Comparison of ENCODE assay signal across 8 cellular contexts in genomic region chr4:106502106-106502699, GRCh38.
DNase-seq lines count a peak whose midpoint lies in the region; ATAC-seq and TF ChIP-seq lines count a peak whose summit lies in the region.

No MANE protein-coding gene starts in this region.

- H3K27ac Mint-ChIP-seq in GM23338 (no peak overlapping the region), mesothelial cell of epicardium (no peak overlapping the region)
- no peak overlapping the region for H3K27ac Mint-ChIP-seq in T-helper 2 cell treated with Interferon-gamma antibody and Interleukin-4, amounts not matched to agents 5 μg/mL and 100 μg/mL, for 36 hours

- H3K27me3 ChIP-seq in GM23338 (ENCODE audit: insufficient read depth), result no peaks in the 10 kb centered on the region
- H3K27me3 ChIP-seq in upper lobe of right lung, result peaks cover 14% of the 10 kb centered on the region

- no peaks in the 10 kb centered on the region for H3K27me3 Mint-ChIP-seq in GM23338 (ENCODE audit: insufficient read depth, low read depth, poor library complexity)
- peaks cover 3% of the 10 kb centered on the region for H3K27me3 Mint-ChIP-seq in T-helper 2 cell treated with Interferon-gamma antibody and Interleukin-4, amounts not matched to agents 5 μg/mL and 100 μg/mL, for 36 hours (ENCODE audit: low read depth)
- no peaks in the 10 kb centered on the region for H3K27me3 Mint-ChIP-seq in mesothelial cell of epicardium (ENCODE audit: low read depth)

- H3K4me3 ChIP-seq in GM23338 (no peak overlapping the region), upper lobe of right lung (no peak overlapping the region)

- H3K79me2 ChIP-seq in GM23338 (replicated peaks; ENCODE audit: insufficient read depth), result no peaks in the 10 kb centered on the region

- no peak overlapping the region for H3K4me2 ChIP-seq in GM23338

- no peak for ATAC-seq in activated CD4-positive, CD25-positive, alpha-beta regulatory T cell treated with anti-CD3 and anti-CD28 coated beads, Interleukin-2, amount 50 U/mL, for 24 hours
- ATAC-seq in GM23338, result peak; percentile 97
- peak; percentile 84 for ATAC-seq in upper lobe of right lung

- TF ChIP-seq CTCF in GM23338 (conservative IDR thresholded peaks at IDR 0.05; ENCODE audit: low read depth in 2 of 2) (peak; percentile 78 to 89), mesothelial cell of epicardium (IDR thresholded peaks at IDR 0.05; ENCODE audit: unreplicated experiment) (peak; percentile 56), upper lobe of right lung (IDR thresholded peaks at IDR 0.05) (peak; percentile 66)

- no peaks in the 10 kb centered on the region for H3K9me2 ChIP-seq in GM23338 (ENCODE audit: insufficient read depth)

- H3K4me3 Mint-ChIP-seq in GM23338 (no peak overlapping the region), mesothelial cell of epicardium (no peak overlapping the region)
- no peak overlapping the region for H3K4me3 Mint-ChIP-seq in T-helper 2 cell treated with Interferon-gamma antibody and Interleukin-4, amounts not matched to agents 5 μg/mL and 100 μg/mL, for 36 hours

- peak; percentile 34 for DNase-seq in activated CD4-positive, CD25-positive, alpha-beta regulatory T cell treated with anti-CD3 and anti-CD28 coated beads, Interleukin-2, amount 50 U/mL, for 72 hours
- DNase-seq in GM23338 (ENCODE audit: low spot score), result peak; percentile 86
- DNase-seq in LHCN-M2 (ENCODE audit: low read depth), result peak; percentile 41
- peak; percentile 21 for DNase-seq in T-helper 2 cell treated with Interferon-gamma antibody and Interleukin-4, amounts not matched to agents 5 μg/mL and 100 μg/mL, for 36 hours (ENCODE audit: low spot score)
- peak; percentile 79 for DNase-seq in dermis blood vessel endothelial cell
- peak; percentile 36 to 72 for DNase-seq in mesothelial cell of epicardium (ENCODE audit: low spot score in 2 of 2, unreplicated experiment in 2 of 2)
- peak; percentile 73 for DNase-seq in upper lobe of right lung

- no peaks in the 10 kb centered on the region for H3K9me3 ChIP-seq in upper lobe of right lung

- intact Hi-C loops in upper lobe of right lung (cut with DNase I), result no loop called here

- H3K27ac ChIP-seq in GM23338 (ENCODE audit: low read depth) (no peak overlapping the region), upper lobe of right lung (no peak overlapping the region)

- H2AFZ ChIP-seq in GM23338, result no peak overlapping the region

- H3K36me3 ChIP-seq in GM23338 (ENCODE audit: insufficient read depth) (no peaks in the 10 kb centered on the region), upper lobe of right lung (no peaks in the 10 kb centered on the region)

- H3K9me3 Mint-ChIP-seq in GM23338 (no peaks in the 10 kb centered on the region; the same call in 2 of the 3 replicates), mesothelial cell of epicardium (peaks cover 5% of the 10 kb centered on the region)
- H3K9me3 Mint-ChIP-seq in T-helper 2 cell treated with Interferon-gamma antibody and Interleukin-4, amounts not matched to agents 5 μg/mL and 100 μg/mL, for 36 hours, result no peaks in the 10 kb centered on the region

- H3K4me1 Mint-ChIP-seq in GM23338 (peaks cover 11% of the 10 kb centered on the region), mesothelial cell of epicardium (peaks cover 12% of the 10 kb centered on the region)
- peaks cover 8% of the 10 kb centered on the region for H3K4me1 Mint-ChIP-seq in T-helper 2 cell treated with Interferon-gamma antibody and Interleukin-4, amounts not matched to agents 5 μg/mL and 100 μg/mL, for 36 hours (ENCODE audit: low read depth)

- no peaks in the 10 kb centered on the region for H3F3A ChIP-seq in GM23338 (replicated peaks; ENCODE audit: low read depth)

- H3K36me3 Mint-ChIP-seq in GM23338 (ENCODE audit: low read depth), result no peaks in the 10 kb centered on the region
- H3K36me3 Mint-ChIP-seq in T-helper 2 cell treated with Interferon-gamma antibody and Interleukin-4, amounts not matched to agents 5 μg/mL and 100 μg/mL, for 36 hours (ENCODE audit: low read depth), result no peaks in the 10 kb centered on the region
- no peaks in the 10 kb centered on the region for H3K36me3 Mint-ChIP-seq in mesothelial cell of epicardium

- no peaks in the 10 kb centered on the region for H4K20me1 ChIP-seq in GM23338 (replicated peaks; ENCODE audit: insufficient read depth)

- H3K4me1 ChIP-seq in GM23338 (ENCODE audit: insufficient read depth), result no peaks in the 10 kb centered on the region
- no peaks in the 10 kb centered on the region for H3K4me1 ChIP-seq in upper lobe of right lung

TF ChIP-seq in GM23338, 12 proteins besides CTCF, POLR2A, EP300 and RAD21 (continues in another document):
- TF ChIP-seq CREB1 (CRISPR knock-in tag; IDR thresholded peaks at IDR 0.05; ENCODE audit: low read depth) (no peak), REST (IDR thresholded peaks at IDR 0.05; ENCODE audit: unreplicated experiment) (no peak), EZH2 (IDR thresholded peaks at IDR 0.05; ENCODE audit: low read depth, unreplicated experiment) (no peak), EZH2phosphoT487 (IDR thresholded peaks at IDR 0.05; ENCODE audit: unreplicated experiment) (no peak), ZNF331 (CRISPR knock-in tag; IDR thresholded peaks at IDR 0.05; ENCODE audit: low read depth) (no peak), STAT1 (IDR thresholded peaks at IDR 0.05; ENCODE audit: unreplicated experiment) (no peak), ETS1 (IDR thresholded peaks at IDR 0.05) (no peak), NANOG (IDR thresholded peaks at IDR 0.05; ENCODE audit: borderline replicate concordance) (no peak), ZNF114 (CRISPR knock-in tag; IDR thresholded peaks at IDR 0.05) (no peak), JUNB (IDR thresholded peaks at IDR 0.05; ENCODE audit: unreplicated experiment) (no peak)

Comparison
In these comparisons a context has a peak if more than half of its experiments do, and no peak if none do; other contexts are left out.
1. DNase-seq: peak in every context shown above with its lines; median percentile 86 in GM23338; 79 in dermis blood vessel endothelial cell; 73 in upper lobe of right lung; 54 in mesothelial cell of epicardium; 41 in LHCN-M2; 34 in activated CD4-positive, CD25-positive, alpha-beta regulatory T cell treated with anti-CD3 and anti-CD28 coated beads, Interleukin-2, amount 50 U/mL, for 72 hours; 21 in T-helper 2 cell treated with Interferon-gamma antibody and Interleukin-4, amounts not matched to agents 5 μg/mL and 100 μg/mL, for 36 hours.
2. ATAC-seq: peak in GM23338 (single experiment) and upper lobe of right lung (single experiment); none in activated CD4-positive, CD25-positive, alpha-beta regulatory T cell treated with anti-CD3 and anti-CD28 coated beads, Interleukin-2, amount 50 U/mL, for 24 hours (0 of 2).
3. Peak in every context shown above with its lines, with median percentiles within 50 percentile points of each other: CTCF ChIP-seq.